In genomic region chr21:37373539-37373938, GRCh38 we compare ENCODE assay signal across 11 cellular contexts. TPM values are rescaled to one million over a fixed set of nuclear protein-coding genes. Genes with fewer than 3 reads are reported as not detected.
DNase-seq lines count a peak whose midpoint lies in the region; ATAC-seq and TF ChIP-seq lines count a peak whose summit lies in the region.
"Had no signal": no experiment of that assay in that cellular context is flagged by ENCODE, and none has a peak within 500 bp of the region (broad histone marks: within the 10 kb centered on the region; RNA-seq: fewer than 3 reads in every experiment).

No MANE protein-coding gene starts in this region.

- in situ Hi-C loops in Caki2 (cut with HindIII; ENCODE audit: low pct_unique_long_range_greater_than_20kb, low sequenced_read_pairs) = no loop called here

- H3K4me3 Mint-ChIP-seq in natural killer cell = peak overlapping the region; percentile 21

- no peak for TF ChIP-seq CTCF in natural killer cell (IDR thresholded peaks at IDR 0.05)

- TF ChIP-seq RAD21 in Ishikawa (IDR thresholded peaks at IDR 0.05; ENCODE audit: low read depth) = no peak

- DNase-seq in Caki2 (ENCODE audit: low read depth) (peak; percentile 47), amniotic epithelial cell (ENCODE audit: low read depth) (peak; percentile 13), natural killer cell (no peak), NK-92 (lab: John Stamatoyannopoulos, UW; ENCODE audit: unreplicated experiment) (no peak), NCI-H2029 (lab: John Stamatoyannopoulos, UW) (no peak)
- DNase-seq: amniotic stem cell; NCI-H2029 treated with DMSO at 0.1 percent for 48 hours; stimulated activated CD4-positive, alpha-beta T cell treated with anti-CD3 and anti-CD28 coated beads, Interleukin-1b, Interleukin-23, amount 100 ng/mL, for 48 hours had no signal

- H3K36me3 Mint-ChIP-seq in natural killer cell = no peaks in the 10 kb centered on the region

- ATAC-seq in natural killer cell (no peak), esophagus mucosa (no peak)
- ATAC-seq: activated CD4-positive, CD25-positive, alpha-beta regulatory T cell treated with anti-CD3 and anti-CD28 coated beads, Interleukin-2, amount 50 U/mL, for 24 hours had no signal

- TF ChIP-seq EP300 in Ishikawa (IDR thresholded peaks at IDR 0.05; ENCODE audit: borderline replicate concordance) = no peak

- H3K27me3 Mint-ChIP-seq in natural killer cell (ENCODE audit: low read depth in 2 of 2) = no peaks in the 10 kb centered on the region

- peaks cover 85 to 86% of the 10 kb centered on the region in 2 donors for H3K4me1 Mint-ChIP-seq in natural killer cell

- peak overlapping the region; percentile 86 to 97 for H3K27ac Mint-ChIP-seq in natural killer cell

- intact Hi-C loops in natural killer cell (cut with micrococcal nuclease) = loop anchor here (5.0 kb wide), 1 partner anchor 34 kb away; no protein-coding TSS in a partner anchor

- H3K9me3 Mint-ChIP-seq in natural killer cell = no peaks in the 10 kb centered on the region

TF ChIP-seq in Ishikawa, 13 proteins besides CTCF, POLR2A, EP300 and RAD21:
- TF ChIP-seq EGR1 (IDR thresholded peaks at IDR 0.05) (no peak), CEBPB (IDR thresholded peaks at IDR 0.05) (no peak), TCF12 (IDR thresholded peaks at IDR 0.05; ENCODE audit: low read depth) (no peak), USF1 (IDR thresholded peaks at IDR 0.05) (peak; percentile 75)

RNA-seq across cellular contexts. Expression of gene DYRK1A, which starts 7.0 kb away (rescaled TPM):
- total RNA-seq in Caki2 (2014; rRNA removed; shearing (Covaris generic); ENCODE audit: low replicate concordance) = 20.3 and 43.5 TPM in 2 replicates
- total RNA-seq in natural killer cell = 100 to 1,000 TPM; 149 to 166 (median 153) TPM
- total RNA-seq in esophagus mucosa = 32.7 TPM

Comparison
In these comparisons a context has a peak if more than half of its experiments do, and no peak if none do; other contexts are left out.
1. DNase-seq: peak in Caki2 (single experiment) and amniotic epithelial cell (single experiment); none in natural killer cell (single experiment), NK-92 (single experiment) and NCI-H2029 (single experiment).